ENCODE assay signal across 14 cellular contexts in the genomic region with DNA sequence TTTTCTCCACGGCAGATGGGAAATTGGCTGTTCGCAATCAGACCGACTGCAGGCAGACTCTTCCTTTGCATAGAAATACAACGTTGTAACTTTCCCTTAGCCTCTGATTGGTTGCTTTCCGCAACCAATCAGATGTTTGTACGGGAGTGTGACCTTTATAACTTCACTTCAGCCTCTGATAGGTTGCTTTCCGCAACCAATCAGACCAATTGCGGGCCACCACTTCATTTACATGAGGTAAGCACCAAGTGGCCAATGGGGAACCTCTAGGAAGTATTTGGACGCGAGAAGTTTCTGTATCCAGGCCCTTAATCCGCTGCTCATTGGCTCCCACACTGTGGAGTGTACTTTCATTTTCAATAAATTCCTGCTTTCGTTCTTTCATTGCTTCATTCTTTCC. TPM values are rescaled to one million over a fixed set of nuclear protein-coding genes. Genes with fewer than 3 reads are reported as not detected.
DNase-seq lines count a peak whose midpoint lies in the region; ATAC-seq and TF ChIP-seq lines count a peak whose summit lies in the region.
"Had no signal": no experiment of that assay in that cellular context is flagged by ENCODE, and none has a peak within 500 bp of the region (broad histone marks: within the 10 kb centered on the region; RNA-seq: fewer than 3 reads in every experiment).

No MANE protein-coding gene starts in this region.

- no peaks in the 10 kb centered on the region for H3K27me3 Mint-ChIP-seq in immature natural killer cell (ENCODE audit: low read depth in 3 of 3)
- H3K27me3 Mint-ChIP-seq in activated CD8-positive, alpha-beta T cell treated with anti-CD3 and anti-CD28 coated beads for 36 hours = no peaks in the 10 kb centered on the region
- H3K27me3 Mint-ChIP-seq: CD8-positive, alpha-beta memory T cell had no signal

- DNase-seq in immature natural killer cell (no peak), testis (peak; percentile 71)
- DNase-seq in stimulated activated naive CD8-positive, alpha-beta T cell treated with anti-CD3 and anti-CD28 coated beads, Interleukin-15, Interleukin-2, amounts not matched to agents 100 U/mL and 50 U/mL, for 24 hours = no peak
- DNase-seq in activated CD8-positive, alpha-beta T cell treated with anti-CD3 and anti-CD28 coated beads for 36 hours = no peak
- DNase-seq: BE2C; Caco-2; CD8-positive, alpha-beta memory T cell; DND-41; GDM1; GOT3; H9 had no signal

- WGBS in testis, 2 donors = 62 to 85% methylated on average over 12 of the region's 12 CpGs

- peak overlapping the region in 2 of 6 donors; percentile 18 to 54 for H3K27ac Mint-ChIP-seq in immature natural killer cell
- H3K27ac Mint-ChIP-seq in activated CD8-positive, alpha-beta T cell treated with anti-CD3 and anti-CD28 coated beads for 36 hours = no peak overlapping the region
- H3K27ac Mint-ChIP-seq: H9 had no signal

- TF ChIP-seq CTCF in C4-2B (conservative IDR thresholded peaks at IDR 0.05) = no peak
- TF ChIP-seq CTCF in testis (IDR thresholded peaks at IDR 0.05) = no peak
- no peak for TF ChIP-seq CTCF in activated CD8-positive, alpha-beta T cell treated with anti-CD3 and anti-CD28 coated beads for 36 hours (IDR thresholded peaks at IDR 0.05)

- intact Hi-C loops in testis (cut with DNase I; ENCODE audit: low total_unique reads) = no loop called here
- intact Hi-C loops in activated CD8-positive, alpha-beta T cell treated with anti-CD3 and anti-CD28 coated beads for 36 hours (cut with micrococcal nuclease) = no loop called here

- ATAC-seq in stimulated activated naive CD8-positive, alpha-beta T cell treated with anti-CD3 and anti-CD28 coated beads, Interleukin-15, Interleukin-2, amounts not matched to agents 100 U/mL and 50 U/mL, for 24 hours = no peak
- ATAC-seq in activated CD8-positive, alpha-beta T cell treated with anti-CD3 and anti-CD28 coated beads for 36 hours = no peak
- ATAC-seq: A549 had no signal

- no peaks in the 10 kb centered on the region for H4K20me1 ChIP-seq in BLaER1

- peaks cover 20 to 29% of the 10 kb centered on the region in 2 donors for H3K4me1 Mint-ChIP-seq in immature natural killer cell
- H3K4me1 Mint-ChIP-seq in activated CD8-positive, alpha-beta T cell treated with anti-CD3 and anti-CD28 coated beads for 36 hours (ENCODE audit: low read depth) = peaks cover 20% of the 10 kb centered on the region
- H3K4me1 Mint-ChIP-seq: H9 had no signal

- peak overlapping the region in 3 of 5 donors; percentile 14 to 56 (median 46) for H3K4me3 Mint-ChIP-seq in immature natural killer cell
- no peak overlapping the region for H3K4me3 Mint-ChIP-seq in activated CD8-positive, alpha-beta T cell treated with anti-CD3 and anti-CD28 coated beads for 36 hours
- H3K4me3 Mint-ChIP-seq: CD8-positive, alpha-beta memory T cell; H9 had no signal

- H3K9ac ChIP-seq in BLaER1 = no peak overlapping the region

- no peak overlapping the region for H3K4me2 ChIP-seq in BLaER1
- H3K4me2 ChIP-seq: A549 had no signal

- H3K27me3 ChIP-seq in BLaER1 = no peaks in the 10 kb centered on the region
- no peaks in the 10 kb centered on the region for H3K27me3 ChIP-seq in testis
- H3K27me3 ChIP-seq: BE2C had no signal

- H3K4me3 ChIP-seq in BLaER1 = peak overlapping the region; percentile 16; the same call in 1 of the 2 replicates
- peak overlapping the region in 1 of 2 donors; percentile 22 for H3K4me3 ChIP-seq in testis
- H3K4me3 ChIP-seq: A549 had no signal

- POLR2A ChIA-PET in activated CD8-positive, alpha-beta T cell treated with anti-CD3 and anti-CD28 coated beads for 36 hours (lab: Charles Lee) = no interaction called here

- H3K9me3 Mint-ChIP-seq in immature natural killer cell = no peaks in the 10 kb centered on the region
- no peaks in the 10 kb centered on the region for H3K9me3 Mint-ChIP-seq in activated CD8-positive, alpha-beta T cell treated with anti-CD3 and anti-CD28 coated beads for 36 hours
- H3K9me3 Mint-ChIP-seq: CD8-positive, alpha-beta memory T cell; H9 had no signal

- H3K9me3 ChIP-seq in BLaER1 (peaks cover 17% of the 10 kb centered on the region), testis (no peaks in the 10 kb centered on the region)
- H3K9me3 ChIP-seq: A549, BE2C, Caco-2 had no signal

- H3K4me1 ChIP-seq in BLaER1 (no peaks in the 10 kb centered on the region), testis (peaks cover 11% of the 10 kb centered on the region)
- H3K4me1 ChIP-seq: BE2C, Caco-2 had no signal

- CTCF ChIA-PET in activated CD8-positive, alpha-beta T cell treated with anti-CD3 and anti-CD28 coated beads for 36 hours (lab: Charles Lee) = no interaction called here

- no peak for TF ChIP-seq POLR2A in testis (IDR thresholded peaks at IDR 0.05)

- peaks cover 16 to 19% (median 18%) of the 10 kb centered on the region in 3 donors for H3K36me3 Mint-ChIP-seq in immature natural killer cell
- H3K36me3 Mint-ChIP-seq in activated CD8-positive, alpha-beta T cell treated with anti-CD3 and anti-CD28 coated beads for 36 hours (ENCODE audit: low read depth) = peaks cover 29% of the 10 kb centered on the region

- H3K36me3 ChIP-seq in BLaER1 = peaks cover 42% of the 10 kb centered on the region
- H3K36me3 ChIP-seq in testis (ENCODE audit: low read depth, missing control alignments) = no peaks in the 10 kb centered on the region
- H3K36me3 ChIP-seq: BE2C had no signal

- H3K27ac ChIP-seq in BLaER1 = no peak overlapping the region
- H3K27ac ChIP-seq in C4-2B = peak overlapping the region; percentile 24; the same call in 1 of the 2 replicates
- H3K27ac ChIP-seq in testis = no peak overlapping the region
- H3K27ac ChIP-seq: A549 had no signal

RNA-seq across cellular contexts. Expression of gene SLC25A12, which starts 19.1 kb away (rescaled TPM):
- polyA plus RNA-seq in immature natural killer cell (10 to 100 TPM; 14.1 to 19.8 (median 19.2) TPM), testis (ENCODE audit: insufficient read depth, low read depth, low replicate concordance) (16.7 TPM)
- 10 to 100 TPM; 25.0 to 27.4 TPM for total RNA-seq in testis
- total RNA-seq in activated CD8-positive, alpha-beta T cell treated with anti-CD3 and anti-CD28 coated beads for 36 hours = 10 to 100 TPM; 16.2 to 18.3 TPM

RNA-seq across cellular contexts. Expression of gene HAT1, which starts 47.3 kb away (rescaled TPM):
- polyA plus RNA-seq in immature natural killer cell (100 to 1,000 TPM in 1 of 3 donors, 10 to 100 TPM in 2; 49.0 to 103 (median 70.6) TPM), testis (ENCODE audit: insufficient read depth, low read depth, low replicate concordance) (38.2 TPM)
- 10 to 100 TPM; 34.5 to 46.3 TPM for total RNA-seq in testis
- 10 to 100 TPM; 75.2 to 79.4 TPM for total RNA-seq in activated CD8-positive, alpha-beta T cell treated with anti-CD3 and anti-CD28 coated beads for 36 hours
